In the genomic region with DNA sequence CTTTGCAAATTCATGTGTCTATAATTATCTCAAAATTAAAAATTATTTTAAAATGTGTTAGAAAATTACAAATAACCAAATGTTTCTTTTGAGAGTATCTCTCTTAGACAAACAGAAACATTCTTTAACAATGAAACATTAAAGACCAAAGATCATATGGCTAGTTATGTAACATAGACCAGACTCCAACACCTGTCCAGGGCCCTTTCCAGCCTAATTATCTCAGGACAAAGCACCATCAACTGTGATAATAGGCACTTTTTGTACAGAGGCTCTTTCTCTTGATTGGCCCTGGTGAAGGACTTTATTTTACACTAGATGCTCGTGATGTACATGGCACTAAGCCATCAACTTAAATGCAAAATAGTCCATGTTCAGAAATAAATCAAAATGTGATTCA, we compare ENCODE assay signal across 15 cellular contexts.
"Had no signal": no experiment of that assay in that cellular context is flagged by ENCODE, and none has a peak within 500 bp of the region (broad histone marks: within the 10 kb centered on the region; RNA-seq: fewer than 3 reads in every experiment).

No MANE protein-coding gene starts in this region.

- H3K4me2 ChIP-seq: neural progenitor cell had no signal

- H3K27ac ChIP-seq: epithelial cell of prostate, heart left ventricle, neural progenitor cell, ovary had no signal

- H3K36me3 Mint-ChIP-seq: activated naive CD8-positive, alpha-beta T cell treated with anti-CD3 and anti-CD28 coated beads, Interleukin-2, amount 10 ng/mL, durations not matched to agents 7 days and 5 days had no signal

- H3K4me3 Mint-ChIP-seq: activated naive CD8-positive, alpha-beta T cell treated with anti-CD3 and anti-CD28 coated beads, Interleukin-2, amount 10 ng/mL, durations not matched to agents 7 days and 5 days; activated T-helper 1 cell treated with anti-CD3 and anti-CD28 coated beads, Interleukin-12 subunit alpha, Interleukin-12 subunit beta, Interleukin-2, Interleukin-4 antibody, amounts not matched to agents 30 ng/mL and 10 ng/mL and 1 ng/mL, durations not matched to agents 14 hours and 24 hours and 36 hours; naive B cell; neural progenitor cell; stimulated activated effector memory CD8-positive, alpha-beta T cell treated with anti-CD3 and anti-CD28 coated beads, Interleukin-12 subunit alpha, Interleukin-12 subunit beta, amount 100 ng/mL, for 72 hours had no signal

- H3K9me3 Mint-ChIP-seq: activated naive CD8-positive, alpha-beta T cell treated with anti-CD3 and anti-CD28 coated beads, Interleukin-2, amount 10 ng/mL, durations not matched to agents 7 days and 5 days; activated T-helper 1 cell treated with anti-CD3 and anti-CD28 coated beads, Interleukin-12 subunit alpha, Interleukin-12 subunit beta, Interleukin-2, Interleukin-4 antibody, amounts not matched to agents 30 ng/mL and 10 ng/mL and 1 ng/mL, durations not matched to agents 14 hours and 24 hours and 36 hours; naive B cell; neural progenitor cell; stimulated activated effector memory CD8-positive, alpha-beta T cell treated with anti-CD3 and anti-CD28 coated beads, Interleukin-12 subunit alpha, Interleukin-12 subunit beta, amount 100 ng/mL, for 72 hours had no signal

- ATAC-seq: activated CD4-positive, CD25-positive, alpha-beta regulatory T cell treated with anti-CD3 and anti-CD28 coated beads, Interleukin-2, amount 50 U/mL, for 24 hours; heart left ventricle; stimulated activated effector memory CD8-positive, alpha-beta T cell treated with anti-CD3 and anti-CD28 coated beads, Interleukin-12 subunit alpha, Interleukin-12 subunit beta, amount 100 ng/mL, for 72 hours had no signal

- DNase-seq: activated CD4-positive, alpha-beta T cell treated with anti-CD3 and anti-CD28 coated beads, Interleukin-2, amount 50 U/mL, for 1 hour; activated CD8-positive, alpha-beta memory T cell treated with anti-CD3 and anti-CD28 coated beads for 24 hours; activated naive CD4-positive, alpha-beta T cell; activated naive CD8-positive, alpha-beta T cell treated with anti-CD3 and anti-CD28 coated beads, Interleukin-2, amount 10 ng/mL, durations not matched to agents 7 days and 5 days; dermis blood vessel endothelial cell; heart left ventricle; naive B cell; ovary had no signal

- FAIRE-seq: astrocyte, frontal cortex had no signal

- H2AFZ ChIP-seq: neural progenitor cell had no signal

- H3K27ac Mint-ChIP-seq: activated naive CD8-positive, alpha-beta T cell treated with anti-CD3 and anti-CD28 coated beads, Interleukin-2, amount 10 ng/mL, durations not matched to agents 7 days and 5 days; activated T-helper 1 cell treated with anti-CD3 and anti-CD28 coated beads, Interleukin-12 subunit alpha, Interleukin-12 subunit beta, Interleukin-2, Interleukin-4 antibody, amounts not matched to agents 30 ng/mL and 10 ng/mL and 1 ng/mL, durations not matched to agents 14 hours and 24 hours and 36 hours; naive B cell; neural progenitor cell; stimulated activated effector memory CD8-positive, alpha-beta T cell treated with anti-CD3 and anti-CD28 coated beads, Interleukin-12 subunit alpha, Interleukin-12 subunit beta, amount 100 ng/mL, for 72 hours had no signal

- H3K4me1 ChIP-seq: neural progenitor cell had no signal

- H3K9me3 ChIP-seq: heart left ventricle, ovary had no signal

- H3K4me3 ChIP-seq: heart left ventricle, neural progenitor cell, ovary had no signal

- H3K36me3 ChIP-seq: heart left ventricle, neural progenitor cell, ovary had no signal

- H3K9ac ChIP-seq: neural progenitor cell had no signal

- H3K27me3 ChIP-seq: neural progenitor cell, ovary had no signal
